Comparison of ENCODE assay signal across 1 cellular context in the genomic region with DNA sequence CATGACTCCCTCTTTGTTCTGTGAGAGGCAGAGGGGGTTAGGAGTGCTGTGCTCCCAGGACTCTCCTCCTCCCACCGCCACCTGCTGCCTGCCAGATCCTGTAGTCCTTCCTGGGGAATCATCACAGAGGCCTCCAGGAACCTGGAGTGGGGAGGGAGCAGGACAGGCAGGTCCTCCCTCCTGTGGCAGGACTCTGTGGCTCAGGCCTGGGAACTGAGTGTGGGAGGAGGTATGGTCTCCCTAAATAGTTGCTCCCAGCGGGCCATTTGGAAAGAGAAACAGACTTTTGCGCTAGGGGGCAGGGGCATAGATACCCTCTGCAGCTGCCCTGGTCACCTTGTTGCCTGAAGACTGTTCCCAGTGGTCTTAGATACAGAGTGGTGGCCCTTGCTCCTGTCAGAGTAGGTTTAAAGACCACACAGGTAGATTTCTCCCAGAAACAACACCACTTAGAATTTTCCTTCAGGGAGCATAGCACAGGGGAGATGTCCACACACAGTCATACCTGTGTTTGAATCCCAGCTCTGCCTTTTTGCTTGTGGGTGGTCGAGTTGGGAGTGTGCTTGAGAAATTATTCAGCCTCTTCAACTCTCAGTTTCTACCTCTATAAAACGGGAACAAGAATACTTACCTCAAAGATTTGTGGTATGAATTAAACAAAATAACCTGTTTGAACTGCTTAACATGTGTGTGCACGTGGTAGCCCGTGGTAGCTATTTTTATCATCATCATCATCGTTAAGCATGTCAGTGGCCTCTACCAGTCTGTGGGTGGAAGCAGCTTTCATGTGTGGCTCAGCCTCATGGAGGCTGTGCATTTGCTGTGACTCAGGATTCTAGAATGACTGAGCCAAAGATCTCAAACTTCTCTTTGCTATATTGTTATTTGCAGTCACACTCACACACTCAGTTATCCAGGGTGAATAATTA.
TF ChIP-seq lines count a peak whose summit lies in the region.

No MANE protein-coding gene starts in this region.

TF ChIP-seq in K562, 482 proteins besides CTCF, POLR2A, EP300 and RAD21 (continued from another document):
- TF ChIP-seq TEAD2 (tag; IDR thresholded peaks at IDR 0.05) (no peak), ZFP30 (CRISPR knock-in tag; IDR thresholded peaks at IDR 0.05; ENCODE audit: borderline replicate concordance) (no peak), ZNF717 (CRISPR knock-in tag; IDR thresholded peaks at IDR 0.05) (no peak)
TF ChIP-seq in K562: peak in this region for 40.
